ENCODE assay signal across 8 cellular contexts in genomic region chr6:89410231-89411018, GRCh38. TPM values are rescaled to one million over a fixed set of nuclear protein-coding genes. Genes with fewer than 3 reads are reported as not detected.
A peak's percentile ranks its signal among the peaks of the same experiment; 100 is the strongest.
DNase-seq lines count a peak whose midpoint lies in the region; ATAC-seq and FAIRE-seq lines count a peak whose summit lies in the region.

No MANE protein-coding gene starts in this region.

- peak overlapping the region; percentile 97 for H3K4me3 Mint-ChIP-seq in activated CD4-positive, alpha-beta T cell treated with anti-CD3 and anti-CD28 coated beads, Interleukin-2, amount 10 ng/mL, durations not matched to agents 24 days and 14 days
- H3K4me3 Mint-ChIP-seq in T-helper 17 cell = peak overlapping the region; percentile 84

- no peaks in the 10 kb centered on the region for H3K9me3 Mint-ChIP-seq in activated CD4-positive, alpha-beta T cell treated with anti-CD3 and anti-CD28 coated beads, Interleukin-2, amount 10 ng/mL, durations not matched to agents 24 days and 14 days

- intact Hi-C loops in activated CD4-positive, alpha-beta T cell treated with anti-CD3 and anti-CD28 coated beads, Interleukin-2, amount 10 ng/mL, durations not matched to agents 24 days and 14 days (cut with micrococcal nuclease) = loop anchor here (1.0 kb wide), 1 partner anchor 35 kb away; no protein-coding TSS in a partner anchor

- no peak for FAIRE-seq in frontal cortex (lab: Jason Lieb, UNC)

- DNase-seq in activated CD4-positive, alpha-beta T cell treated with anti-CD3 and anti-CD28 coated beads, Interleukin-2, amount 10 ng/mL, durations not matched to agents 24 days and 14 days = no peak
- DNase-seq in activated CD4-positive, alpha-beta T cell treated with anti-CD3 and anti-CD28 coated beads, Interleukin-2, amount 50 U/mL, for 4 hours = no peak
- DNase-seq in T-helper 17 cell = no peak
- no peak for DNase-seq in substantia nigra (lab: John Stamatoyannopoulos, UW)
- no peak for DNase-seq in frontal cortex (ENCODE audit: low spot score in 2 of 2)
- DNase-seq in NCI-H748 treated with DMSO at 0.1 percent for 48 hours (lab: John Stamatoyannopoulos, UW) = no peak

- H3K9me3 ChIP-seq in T-helper 17 cell (ENCODE audit: control insufficient read depth, low read length, poor library complexity, severe bottlenecking) (no peaks in the 10 kb centered on the region), iPS-18c (ENCODE audit: control insufficient read depth, insufficient read depth, low read length) (no peaks in the 10 kb centered on the region)

- no peak for ATAC-seq in T-helper 17 cell

- no peak overlapping the region for H3K27ac Mint-ChIP-seq in activated CD4-positive, alpha-beta T cell treated with anti-CD3 and anti-CD28 coated beads, Interleukin-2, amount 10 ng/mL, durations not matched to agents 24 days and 14 days
- peak overlapping the region; percentile 61 for H3K27ac Mint-ChIP-seq in T-helper 17 cell

- no peaks in the 10 kb centered on the region for H3K36me3 Mint-ChIP-seq in activated CD4-positive, alpha-beta T cell treated with anti-CD3 and anti-CD28 coated beads, Interleukin-2, amount 10 ng/mL, durations not matched to agents 24 days and 14 days (ENCODE audit: low read depth)
- H3K36me3 Mint-ChIP-seq in T-helper 17 cell (ENCODE audit: low read depth) = peaks cover 4% of the 10 kb centered on the region

- peak overlapping the region; percentile 84 for H3K4me3 ChIP-seq in iPS-18c (ENCODE audit: insufficient read depth, low read depth, low read length)

- H3K27me3 Mint-ChIP-seq in activated CD4-positive, alpha-beta T cell treated with anti-CD3 and anti-CD28 coated beads, Interleukin-2, amount 10 ng/mL, durations not matched to agents 24 days and 14 days = peaks cover 36% of the 10 kb centered on the region
- peaks cover 16% of the 10 kb centered on the region for H3K27me3 Mint-ChIP-seq in T-helper 17 cell

- H3K27ac ChIP-seq in temporal lobe (ENCODE audit: low read depth, low read length) (peak overlapping the region; percentile 78), substantia nigra (ENCODE audit: low read depth, low read length, poor library complexity, severe bottlenecking) (no peak overlapping the region)

- peaks cover 21% of the 10 kb centered on the region for H3K4me1 Mint-ChIP-seq in activated CD4-positive, alpha-beta T cell treated with anti-CD3 and anti-CD28 coated beads, Interleukin-2, amount 10 ng/mL, durations not matched to agents 24 days and 14 days
- H3K4me1 Mint-ChIP-seq in T-helper 17 cell = peaks cover 15% of the 10 kb centered on the region

RNA-seq across cellular contexts. Expression of gene RRAGD, which starts 1.6 kb away (rescaled TPM):
- 10.6 and 10.9 TPM in 2 replicates for total RNA-seq in activated CD4-positive, alpha-beta T cell treated with anti-CD3 and anti-CD28 coated beads, Interleukin-2, amount 10 ng/mL, durations not matched to agents 24 days and 14 days
- 1 to 10 TPM; 7.8 to 8.9 TPM for total RNA-seq in T-helper 17 cell
- total RNA-seq in temporal lobe = 60.2 TPM
- total RNA-seq in frontal cortex = 103 TPM

RNA-seq across cellular contexts. Expression of gene ANKRD6, which starts 22.5 kb away (rescaled TPM):
- 2.4 and 2.8 TPM in 2 replicates for total RNA-seq in activated CD4-positive, alpha-beta T cell treated with anti-CD3 and anti-CD28 coated beads, Interleukin-2, amount 10 ng/mL, durations not matched to agents 24 days and 14 days
- total RNA-seq in T-helper 17 cell = 1 to 10 TPM; 3.8 to 7.9 TPM
- total RNA-seq in temporal lobe = 36.4 TPM
- total RNA-seq in frontal cortex = 28.9 TPM

RNA-seq across cellular contexts. Expression of gene UBE2J1, which starts 57.9 kb away (rescaled TPM):
- 31.6 and 33.5 TPM in 2 replicates for total RNA-seq in activated CD4-positive, alpha-beta T cell treated with anti-CD3 and anti-CD28 coated beads, Interleukin-2, amount 10 ng/mL, durations not matched to agents 24 days and 14 days
- 10 to 100 TPM; 32.1 to 35.2 TPM for total RNA-seq in T-helper 17 cell
- 42.8 TPM for total RNA-seq in temporal lobe
- total RNA-seq in frontal cortex = 64.0 TPM
